ENCODE assay signal across 19 cellular contexts in genomic region chr1:115258302-115258866, GRCh38.
DNase-seq lines count a peak whose midpoint lies in the region; ATAC-seq and TF ChIP-seq lines count a peak whose summit lies in the region.
"Had no signal": no experiment of that assay in that cellular context is flagged by ENCODE, and none has a peak within 500 bp of the region (broad histone marks: within the 10 kb centered on the region; RNA-seq: fewer than 3 reads in every experiment).

No MANE protein-coding gene starts in this region.

- H3K4me1 Mint-ChIP-seq in endothelial cell (ENCODE audit: unreplicated experiment) (no peaks in the 10 kb centered on the region), nephron progenitor cell (no peaks in the 10 kb centered on the region)
- H3K4me1 Mint-ChIP-seq in activated T-cell treated with anti-CD3 and anti-CD28 coated beads, Interleukin-2, amount 50 U/mL, for 72 hours (ENCODE audit: low read depth), result no peaks in the 10 kb centered on the region

- H3K9me3 Mint-ChIP-seq in endothelial cell (ENCODE audit: unreplicated experiment) (peaks cover 6% of the 10 kb centered on the region), nephron progenitor cell (peaks cover 33% of the 10 kb centered on the region)
- H3K9me3 Mint-ChIP-seq in activated T-cell treated with anti-CD3 and anti-CD28 coated beads, Interleukin-2, amount 50 U/mL, for 72 hours, result peaks cover 6 to 8% of the 10 kb centered on the region in 2 donors

- H3K36me3 Mint-ChIP-seq in endothelial cell (ENCODE audit: low read depth, unreplicated experiment) (peaks cover 10% of the 10 kb centered on the region), nephron progenitor cell (ENCODE audit: low read depth) (peaks cover 11% of the 10 kb centered on the region)
- peaks cover 0 to 5% of the 10 kb centered on the region in 2 donors for H3K36me3 Mint-ChIP-seq in activated T-cell treated with anti-CD3 and anti-CD28 coated beads, Interleukin-2, amount 50 U/mL, for 72 hours (ENCODE audit: insufficient read depth in 2 of 2)

- H3K27me3 Mint-ChIP-seq in endothelial cell (ENCODE audit: unreplicated experiment) (peaks cover 4% of the 10 kb centered on the region), nephron progenitor cell (ENCODE audit: low read depth, poor library complexity) (peaks cover 7% of the 10 kb centered on the region)
- H3K27me3 Mint-ChIP-seq in activated T-cell treated with anti-CD3 and anti-CD28 coated beads, Interleukin-2, amount 50 U/mL, for 72 hours (ENCODE audit: low read depth), result peaks cover 7% of the 10 kb centered on the region

- H3K4me3 Mint-ChIP-seq in endothelial cell (ENCODE audit: unreplicated experiment) (peak overlapping the region; percentile 65), nephron progenitor cell (no peak overlapping the region)
- no peak overlapping the region for H3K4me3 Mint-ChIP-seq in activated T-cell treated with anti-CD3 and anti-CD28 coated beads, Interleukin-2, amount 50 U/mL, for 72 hours
- H3K4me3 Mint-ChIP-seq: activated CD4-positive, alpha-beta T cell treated with anti-CD3 and anti-CD28 coated beads, Interleukin-2, amount 10 ng/mL, durations not matched to agents 7 days and 5 days; T-helper 1 cell treated with Interleukin-12 subunit alpha and Interleukin-12 subunit beta and Interleukin-4 antibody, amounts not matched to agents 30 μg/mL and 1 μg/mL, for 36 hours had no signal

- H3K27ac Mint-ChIP-seq in endothelial cell (ENCODE audit: unreplicated experiment) (no peak overlapping the region), nephron progenitor cell (peak overlapping the region; percentile 29)
- no peak overlapping the region for H3K27ac Mint-ChIP-seq in activated T-cell treated with anti-CD3 and anti-CD28 coated beads, Interleukin-2, amount 50 U/mL, for 72 hours
- H3K27ac Mint-ChIP-seq: activated CD4-positive, alpha-beta T cell treated with anti-CD3 and anti-CD28 coated beads, Interleukin-2, amount 10 ng/mL, durations not matched to agents 7 days and 5 days; T-helper 1 cell treated with Interleukin-12 subunit alpha and Interleukin-12 subunit beta and Interleukin-4 antibody, amounts not matched to agents 30 μg/mL and 1 μg/mL, for 36 hours had no signal

- TF ChIP-seq CTCF in endothelial cell (IDR thresholded peaks at IDR 0.05; ENCODE audit: unreplicated experiment) (no peak), nephron progenitor cell (IDR thresholded peaks at IDR 0.05) (no peak)

- DNase-seq in GM03348 (ENCODE audit: low spot score) (peak; percentile 33), RKO (ENCODE audit: low spot score) (peak; percentile 41), endothelial cell (ENCODE audit: low spot score) (no peak), nephron progenitor cell (no peak), AML-193 (lab: John Stamatoyannopoulos, UW) (no peak)
- no peak for DNase-seq in activated T-cell treated with anti-CD3 and anti-CD28 coated beads, Interleukin-2, amount 50 U/mL, for 72 hours
- DNase-seq: activated CD4-positive, alpha-beta T cell treated with anti-CD3 and anti-CD28 coated beads, Interleukin-2, amount 10 ng/mL, durations not matched to agents 7 days and 5 days; activated T-cell treated with anti-CD3 and anti-CD28 coated beads, Interleukin-2, amount 50 U/mL, for 48 hours; amygdala; dorsolateral prefrontal cortex; glutamatergic neuron; kidney; mucosa of descending colon; NCI-H1436; NCI-H524 had no signal

- no peak for ATAC-seq in activated T-cell treated with anti-CD3 and anti-CD28 coated beads, Interleukin-2, amount 50 U/mL, for 72 hours (replicated peaks in 1 of 2)
- ATAC-seq in HG03469 (IDR thresholded peaks at IDR 0.05; ENCODE audit: unreplicated experiment), result no peak
- no peak for ATAC-seq in HG03095 (IDR thresholded peaks at IDR 0.05; ENCODE audit: unreplicated experiment)
- ATAC-seq: mucosa of descending colon, Panc1 had no signal

Comparison
In these comparisons a context has a peak if more than half of its experiments do, and no peak if none do; other contexts are left out.
1. DNase-seq: peak in GM03348 (single experiment) and RKO (single experiment); none in endothelial cell (single experiment), nephron progenitor cell (single experiment), activated T-cell treated with anti-CD3 and anti-CD28 coated beads, Interleukin-2, amount 50 U/mL, for 72 hours (0 of 2) and AML-193 (0 of 2).